12 cellular contexts compared by ENCODE assay signal in genomic region chr12:53063708-53064612, GRCh38. TPM values are rescaled to one million over a fixed set of nuclear protein-coding genes. Genes with fewer than 3 reads are reported as not detected.
A peak's percentile ranks its signal among the peaks of the same experiment; 100 is the strongest.
DNase-seq lines count a peak whose midpoint lies in the region; ATAC-seq, FAIRE-seq and TF ChIP-seq lines count a peak whose summit lies in the region.
"Had no signal": no experiment of that assay in that cellular context is flagged by ENCODE, and none has a peak within 500 bp of the region (broad histone marks: within the 10 kb centered on the region; RNA-seq: fewer than 3 reads in every experiment).

No MANE protein-coding gene starts in this region.

- no peak for TF ChIP-seq EP300 in HepG2 (IDR thresholded peaks at IDR 0.05; ENCODE audit: low read depth in 2 of 2, low read length in 2 of 2)
- TF ChIP-seq EP300 in HepG2 (CRISPR knock-in tag; IDR thresholded peaks at IDR 0.05; ENCODE audit: borderline replicate concordance): no peak
- no peak for TF ChIP-seq EP300 in esophagus muscularis mucosa (IDR thresholded peaks at IDR 0.05)

- TF ChIP-seq CTCF in HepG2 (CRISPR knock-in tag; IDR thresholded peaks at IDR 0.05) (no peak), right lobe of liver (IDR thresholded peaks at IDR 0.05) (no peak), esophagus muscularis mucosa (IDR thresholded peaks at IDR 0.05) (peak in 1 of 3 experiments; percentile 8), neural crest cell (conservative IDR thresholded peaks at IDR 0.05) (no peak)

- H3K4me3 Mint-ChIP-seq in neural crest cell: peak overlapping the region; percentile 19
- no peak overlapping the region for H3K4me3 Mint-ChIP-seq in activated naive CD4-positive, alpha-beta T cell treated with anti-CD3 and anti-CD28 coated beads, Interleukin-2, amount 10 ng/mL, durations not matched to agents 7 days and 5 days

- no peak overlapping the region for H3K27ac Mint-ChIP-seq in neural crest cell (ENCODE audit: unreplicated experiment)
- no peak overlapping the region for H3K27ac Mint-ChIP-seq in activated naive CD4-positive, alpha-beta T cell treated with anti-CD3 and anti-CD28 coated beads, Interleukin-2, amount 10 ng/mL, durations not matched to agents 7 days and 5 days

- H3K36me3 ChIP-seq in HepG2 (replicated peaks in 1 of 2; ENCODE audit: control insufficient read depth in 1 of 2, insufficient read depth in 2 of 2, low read length in 2 of 2) (peaks cover 0 to 18% of the 10 kb centered on the region in 2 experiments; a peak in 2 of 5 replicates), right lobe of liver (peaks cover 0 to 48% (median 25%) of the 10 kb centered on the region in 4 donors), esophagus muscularis mucosa (peaks cover 17 to 97% (median 92%) of the 10 kb centered on the region in 4 donors)

- no TSS peak for BruUV-seq in HepG2 (replicated peaks; lab: Mats Ljungman, UMichigan)

- no peak overlapping the region for H3K9ac ChIP-seq in HepG2 (ENCODE audit: insufficient read depth, low read depth, low read length)

- no peak for DNase-seq in HepG2 (ENCODE audit: low spot score)
- DNase-seq in right lobe of liver: no peak
- DNase-seq in esophagus muscularis mucosa (ENCODE audit: extremely low spot score): no peak
- DNase-seq in neural crest cell (ENCODE audit: low read depth, low spot score): no peak
- DNase-seq in activated naive CD4-positive, alpha-beta T cell treated with anti-CD3 and anti-CD28 coated beads, Interleukin-2, amount 10 ng/mL, durations not matched to agents 7 days and 5 days: no peak
- no peak for DNase-seq in effector CD4-positive, alpha-beta T cell
- no peak for DNase-seq in activated CD4-positive, alpha-beta T cell treated with anti-CD3 and anti-CD28 coated beads, Interleukin-2, amount 50 U/mL, for 1 hour
- DNase-seq: NCI-H2227 treated with DMSO at 0.1 percent for 48 hours; stimulated activated CD4-positive, alpha-beta T cell treated with anti-CD3 and anti-CD28 coated beads, Interleukin-2, amount 100 ng/mL, for 24 hours had no signal

- POLR2A ChIA-PET in HepG2 (lab: Yijun Ruan, JAX): interaction anchor here (1.0 to 3.2 kb wide), 3 partner anchors 11 to 15 kb away, joined by 3 to 43 read pairs (median 5); partner anchors contain the start of gene SPRYD3

- H3K27ac ChIP-seq in HepG2 (ENCODE audit: extremely low read length, insufficient read depth, low read length) (no peak overlapping the region), right lobe of liver (peak overlapping the region in 1 of 3 donors; percentile 24), esophagus muscularis mucosa (replicated peaks in 1 of 4) (peak overlapping the region; percentile 82 to 95 (median 88))

- H3K79me2 ChIP-seq in HepG2 (ENCODE audit: insufficient read depth, low read length): no peaks in the 10 kb centered on the region

- 92% methylated on average over 11 of the region's 13 CpGs for WGBS in HepG2 (ENCODE audit: low lambda C conversion rate)
- WGBS in right lobe of liver (ENCODE audit: insufficient coverage, low coverage, low lambda C conversion rate, missing lambda C conversion rate): 68% methylated on average over 11 of the region's 13 CpGs
- WGBS in esophagus muscularis mucosa: 49% methylated on average over 12 of the region's 13 CpGs

- H3K9me3 Mint-ChIP-seq in neural crest cell: no peaks in the 10 kb centered on the region
- no peaks in the 10 kb centered on the region for H3K9me3 Mint-ChIP-seq in activated naive CD4-positive, alpha-beta T cell treated with anti-CD3 and anti-CD28 coated beads, Interleukin-2, amount 10 ng/mL, durations not matched to agents 7 days and 5 days

- CTCF ChIA-PET in HepG2 (lab: Yijun Ruan, JAX; ENCODE audit: low intra/inter-chr PET ratio, low total read pairs): no interaction called here
- CTCF ChIA-PET in activated naive CD4-positive, alpha-beta T cell treated with anti-CD3 and anti-CD28 coated beads, Interleukin-2, amount 10 ng/mL, durations not matched to agents 7 days and 5 days (lab: Charles Lee): interaction anchor here (1.2 to 12.1 kb wide), 7 partner anchors 9 to 187 kb away, joined by 3 to 250 read pairs (median 28); partner anchors contain the start of genes IGFBP6, SOAT2 and SPRYD3

- TF ChIP-seq POLR2A in HepG2 (IDR thresholded peaks at IDR 0.05; ENCODE audit: insufficient read depth in 1 of 2, low read depth in 2 of 2, low read length in 2 of 2) (no peak), right lobe of liver (IDR thresholded peaks at IDR 0.05) (no peak), esophagus muscularis mucosa (IDR thresholded peaks at IDR 0.05; ENCODE audit: low read depth) (no peak)

- TF ChIP-seq RAD21 in HepG2 (CRISPR knock-in tag; IDR thresholded peaks at IDR 0.05): no peak

- H3K27me3 ChIP-seq in HepG2 (ENCODE audit: control insufficient read depth in 1 of 2, insufficient read depth in 2 of 2, low read length in 2 of 2) (no peaks in the 10 kb centered on the region), right lobe of liver (no peaks in the 10 kb centered on the region), esophagus muscularis mucosa (no peaks in the 10 kb centered on the region)
- H3K27me3 ChIP-seq: body of pancreas had no signal

- no peak overlapping the region for H2AFZ ChIP-seq in HepG2 (ENCODE audit: low read length)

- peaks cover 2% of the 10 kb centered on the region for H3K36me3 Mint-ChIP-seq in neural crest cell (ENCODE audit: low read depth)
- H3K36me3 Mint-ChIP-seq in activated naive CD4-positive, alpha-beta T cell treated with anti-CD3 and anti-CD28 coated beads, Interleukin-2, amount 10 ng/mL, durations not matched to agents 7 days and 5 days: peaks cover 19% of the 10 kb centered on the region

- intact Hi-C loops in HepG2 (cut with micrococcal nuclease; ENCODE audit: unreplicated experiment) (no loop called here), right lobe of liver (cut with DNase I) (loop anchor here in 1 of 2 donors (5.0 to 10.0 kb wide), 3 partner anchors 33 to 131 kb away; partner anchors contain the start of gene IGFBP6), esophagus muscularis mucosa (cut with DNase I) (no loop called here)

- no peak for ATAC-seq in HepG2
- no peak for ATAC-seq in right lobe of liver
- no peak for ATAC-seq in HG02798 (IDR thresholded peaks at IDR 0.05; ENCODE audit: poor library complexity, unreplicated experiment)
- ATAC-seq: body of pancreas had no signal

- peaks cover 16% of the 10 kb centered on the region for H3K4me1 Mint-ChIP-seq in neural crest cell
- H3K4me1 Mint-ChIP-seq in activated naive CD4-positive, alpha-beta T cell treated with anti-CD3 and anti-CD28 coated beads, Interleukin-2, amount 10 ng/mL, durations not matched to agents 7 days and 5 days: peaks cover 5% of the 10 kb centered on the region

- H3K27me3 Mint-ChIP-seq in neural crest cell (ENCODE audit: low read depth): no peaks in the 10 kb centered on the region
- H3K27me3 Mint-ChIP-seq in activated naive CD4-positive, alpha-beta T cell treated with anti-CD3 and anti-CD28 coated beads, Interleukin-2, amount 10 ng/mL, durations not matched to agents 7 days and 5 days: peaks cover 13% of the 10 kb centered on the region

- no peaks in the 10 kb centered on the region for H3K9me3 ChIP-seq in HepG2 (ENCODE audit: low read length)
- H3K9me3 ChIP-seq in right lobe of liver: no peaks in the 10 kb centered on the region
- no peaks in the 10 kb centered on the region for H3K9me3 ChIP-seq in esophagus muscularis mucosa
- H3K9me3 ChIP-seq: body of pancreas had no signal

- no peaks in the 10 kb centered on the region for H4K20me1 ChIP-seq in HepG2 (ENCODE audit: insufficient read depth, low read length)

- H3K4me3 ChIP-seq in HepG2 (replicated peaks in 1 of 3; ENCODE audit: insufficient read depth in 1 of 3, low read depth in 2 of 3, low read length in 3 of 3) (no peak overlapping the region), right lobe of liver (no peak overlapping the region), esophagus muscularis mucosa (no peak overlapping the region)
- H3K4me3 ChIP-seq: body of pancreas had no signal

- peaks cover 35% of the 10 kb centered on the region for H3K4me1 ChIP-seq in HepG2 (ENCODE audit: insufficient read depth, low read length)
- peaks cover 0 to 23% (median 14%) of the 10 kb centered on the region in 4 donors for H3K4me1 ChIP-seq in right lobe of liver
- peaks cover 89 to 100% (median 99%) of the 10 kb centered on the region in 4 donors for H3K4me1 ChIP-seq in esophagus muscularis mucosa

- H3K4me2 ChIP-seq in HepG2 (ENCODE audit: low read depth, low read length): no peak overlapping the region

- FAIRE-seq in HepG2 (lab: Jason Lieb, UNC): no peak
- FAIRE-seq: islet of Langerhans had no signal

- in situ Hi-C loops in HepG2 (cut with HindIII; ENCODE audit: extremely low pct_ligation_motif_present, low pct_unique_long_range_greater_than_20kb): loop anchor here (5.0 kb wide), 2 partner anchors 38 to 128 kb away; partner anchors contain the start of gene SOAT2

RNA-seq across cellular contexts. Expression of gene TNS2, which starts 14.1 kb away (rescaled TPM):
- total RNA-seq in HepG2 (2016; rRNA removed; fragmentation: Illumina TruSeq; extraction: Trizol) (3.2 and 8.9 TPM in 2 replicates), right lobe of liver (100 to 1,000 TPM in 3 of 6 experiments, 10 to 100 TPM in 3; 50.5 to 139 (median 86.9) TPM), esophagus muscularis mucosa (100 to 1,000 TPM; 173 to 226 (median 202) TPM), neural crest cell (14.2 and 22.8 TPM in 2 replicates)
- 3.1 and 5.0 TPM in 2 replicates for total RNA-seq in HepG2 (2016; cell fraction: cytosol; rRNA removed; fragmentation: Illumina TruSeq; extraction: Trizol; ENCODE audit: low read depth)
- total RNA-seq in HepG2 (2016; cell fraction: insoluble cytoplasmic fraction; rRNA removed; fragmentation: Illumina TruSeq; extraction: Trizol): 2.8 and 9.5 TPM in 2 replicates
- 3.1 and 3.8 TPM in 2 replicates for total RNA-seq in HepG2 (2016; cell fraction: membrane; rRNA removed; fragmentation: Illumina TruSeq; extraction: Trizol)
- 13.3 and 14.8 TPM in 2 replicates for total RNA-seq in HepG2 (2016; cell fraction: nucleus; rRNA removed; fragmentation: Illumina TruSeq; extraction: Trizol)
- polyA plus RNA-seq in HepG2 (2011; rRNA removed): 18.0 and 20.4 TPM in 2 replicates
- polyA plus RNA-seq in HepG2 (2011; cell fraction: cytosol; rRNA removed): 3.9 and 6.8 TPM in 2 replicates
- polyA plus RNA-seq in HepG2 (2011; cell fraction: nucleus; rRNA removed): 181 and 258 TPM in 2 replicates
- polyA plus RNA-seq in HepG2 (2012): 13.0 and 15.3 TPM in 2 replicates
- polyA plus RNA-seq in HepG2 (2016; cell fraction: cytosol; fragmentation: Illumina TruSeq; extraction: Trizol; ENCODE audit: low read depth): 0.96 and 1.4 TPM in 2 replicates
- 5.7 and 8.2 TPM in 2 replicates for polyA plus RNA-seq in HepG2 (2016; cell fraction: insoluble cytoplasmic fraction; fragmentation: Illumina TruSeq; extraction: Trizol; ENCODE audit: low read depth)
- 2.0 and 4.2 TPM in 2 replicates for polyA plus RNA-seq in HepG2 (2016; cell fraction: membrane; fragmentation: Illumina TruSeq; extraction: Trizol; ENCODE audit: low read depth)
- polyA plus RNA-seq in HepG2 (2016; cell fraction: nucleus; fragmentation: Illumina TruSeq; extraction: Trizol; ENCODE audit: insufficient read depth, low read depth): 34.1 and 49.0 TPM in 2 replicates
- 34.0 and 38.3 TPM in 2 replicates for polyA minus RNA-seq in HepG2 (2011; rRNA and poly(A)+ RNA removed; ENCODE audit: low replicate concordance)
- 9.9 and 10.3 TPM in 2 replicates for polyA minus RNA-seq in HepG2 (2011; cell fraction: cytosol; rRNA and poly(A)+ RNA removed)
- polyA minus RNA-seq in HepG2 (2011; cell fraction: nucleus; rRNA and poly(A)+ RNA removed): 63.8 and 80.3 TPM in 2 replicates

RNA-seq across cellular contexts. Expression of gene SPRYD3, which starts 15.2 kb away (rescaled TPM):
- total RNA-seq in HepG2 (2016; rRNA removed; fragmentation: Illumina TruSeq; extraction: Trizol): 9.0 and 9.2 TPM in 2 replicates
- 0.79 and 1.3 TPM in 2 replicates for total RNA-seq in HepG2 (2016; cell fraction: cytosol; rRNA removed; fragmentation: Illumina TruSeq; extraction: Trizol; ENCODE audit: low read depth)
- 7.9 and 8.6 TPM in 2 replicates for total RNA-seq in HepG2 (2016; cell fraction: insoluble cytoplasmic fraction; rRNA removed; fragmentation: Illumina TruSeq; extraction: Trizol)
- total RNA-seq in HepG2 (2016; cell fraction: membrane; rRNA removed; fragmentation: Illumina TruSeq; extraction: Trizol): 2.8 and 3.1 TPM in 2 replicates
- total RNA-seq in HepG2 (2016; cell fraction: nucleus; rRNA removed; fragmentation: Illumina TruSeq; extraction: Trizol): 5.1 and 5.3 TPM in 2 replicates
- polyA plus RNA-seq in HepG2 (2011; rRNA removed): 9.2 and 10.7 TPM in 2 replicates
- polyA plus RNA-seq in HepG2 (2011; cell fraction: cytosol; rRNA removed): 11.7 and 12.2 TPM in 2 replicates
- polyA plus RNA-seq in HepG2 (2011; cell fraction: nucleus; rRNA removed): 12.1 and 12.6 TPM in 2 replicates
- 6.0 and 9.7 TPM in 2 replicates for polyA plus RNA-seq in HepG2 (2012)
- 0.86 and 1.1 TPM in 2 replicates for polyA plus RNA-seq in HepG2 (2016; cell fraction: cytosol; fragmentation: Illumina TruSeq; extraction: Trizol; ENCODE audit: low read depth)
- 11.6 and 12.5 TPM in 2 replicates for polyA plus RNA-seq in HepG2 (2016; cell fraction: insoluble cytoplasmic fraction; fragmentation: Illumina TruSeq; extraction: Trizol; ENCODE audit: low read depth)
- polyA plus RNA-seq in HepG2 (2016; cell fraction: membrane; fragmentation: Illumina TruSeq; extraction: Trizol; ENCODE audit: low read depth): 2.0 and 3.3 TPM in 2 replicates
- 7.6 and 8.3 TPM in 2 replicates for polyA plus RNA-seq in HepG2 (2016; cell fraction: nucleus; fragmentation: Illumina TruSeq; extraction: Trizol; ENCODE audit: insufficient read depth, low read depth)
- 27.5 and 69.5 TPM in 2 replicates for polyA minus RNA-seq in HepG2 (2011; rRNA and poly(A)+ RNA removed; ENCODE audit: low replicate concordance)
- polyA minus RNA-seq in HepG2 (2011; cell fraction: cytosol; rRNA and poly(A)+ RNA removed): 8.3 and 10.6 TPM in 2 replicates
- 9.5 and 12.8 TPM in 2 replicates for polyA minus RNA-seq in HepG2 (2011; cell fraction: nucleus; rRNA and poly(A)+ RNA removed)
- total RNA-seq in right lobe of liver: 10 to 100 TPM; 12.3 to 18.2 (median 14.4) TPM
- total RNA-seq in esophagus muscularis mucosa: 100 to 1,000 TPM in 2 of 4 donors, 10 to 100 TPM in 2; 79.7 to 125 (median 99.1) TPM
- total RNA-seq in neural crest cell: 8.8 and 11.2 TPM in 2 replicates

RNA-seq across cellular contexts. Expression of gene IGFBP6, which starts 33.5 kb away (rescaled TPM):
- total RNA-seq in HepG2 (2016; rRNA removed; fragmentation: Illumina TruSeq; extraction: Trizol) (2.1 and 3.9 TPM in 2 replicates), right lobe of liver (10 to 100 TPM in 2 of 6 experiments, 1 to 10 TPM in 4; 1.7 to 25.4 (median 4.9) TPM), esophagus muscularis mucosa (1,000 to 10,000 TPM in 1 of 4 donors, 100 to 1,000 TPM in 3; 626 to 1,141 (median 795) TPM), neural crest cell (0.72 and 0.73 TPM in 2 replicates)
- 5.3 and 5.9 TPM in 2 replicates for total RNA-seq in HepG2 (2016; cell fraction: cytosol; rRNA removed; fragmentation: Illumina TruSeq; extraction: Trizol; ENCODE audit: low read depth)
- 2.5 and 4.7 TPM in 2 replicates for total RNA-seq in HepG2 (2016; cell fraction: insoluble cytoplasmic fraction; rRNA removed; fragmentation: Illumina TruSeq; extraction: Trizol)
- 3.3 and 3.5 TPM in 2 replicates for total RNA-seq in HepG2 (2016; cell fraction: membrane; rRNA removed; fragmentation: Illumina TruSeq; extraction: Trizol)
- total RNA-seq in HepG2 (2016; cell fraction: nucleus; rRNA removed; fragmentation: Illumina TruSeq; extraction: Trizol): 1.9 and 3.2 TPM in 2 replicates
- 22.6 and 25.2 TPM in 2 replicates for polyA plus RNA-seq in HepG2 (2011; rRNA removed)
- polyA plus RNA-seq in HepG2 (2011; cell fraction: cytosol; rRNA removed): 19.0 and 41.0 TPM in 2 replicates
- polyA plus RNA-seq in HepG2 (2011; cell fraction: nucleus; rRNA removed): 8.4 and 9.6 TPM in 2 replicates
- 3.4 and 4.6 TPM in 2 replicates for polyA plus RNA-seq in HepG2 (2012)
- 4.2 and 5.7 TPM in 2 replicates for polyA plus RNA-seq in HepG2 (2016; cell fraction: cytosol; fragmentation: Illumina TruSeq; extraction: Trizol; ENCODE audit: low read depth)
- polyA plus RNA-seq in HepG2 (2016; cell fraction: insoluble cytoplasmic fraction; fragmentation: Illumina TruSeq; extraction: Trizol; ENCODE audit: low read depth): 2.0 and 2.4 TPM in 2 replicates
- polyA plus RNA-seq in HepG2 (2016; cell fraction: membrane; fragmentation: Illumina TruSeq; extraction: Trizol; ENCODE audit: low read depth): 3.2 and 3.8 TPM in 2 replicates
- 5.4 and 7.5 TPM in 2 replicates for polyA plus RNA-seq in HepG2 (2016; cell fraction: nucleus; fragmentation: Illumina TruSeq; extraction: Trizol; ENCODE audit: insufficient read depth, low read depth)
- 9.0 and 27.1 TPM in 2 replicates for polyA minus RNA-seq in HepG2 (2011; rRNA and poly(A)+ RNA removed; ENCODE audit: low replicate concordance)
- polyA minus RNA-seq in HepG2 (2011; cell fraction: cytosol; rRNA and poly(A)+ RNA removed): 8.7 and 9.5 TPM in 2 replicates
- 0.77 and 1.6 TPM in 2 replicates for polyA minus RNA-seq in HepG2 (2011; cell fraction: nucleus; rRNA and poly(A)+ RNA removed)

RNA-seq across cellular contexts. Expression of gene SOAT2, which starts 39.3 kb away (rescaled TPM):
- total RNA-seq in HepG2 (2016; rRNA removed; fragmentation: Illumina TruSeq; extraction: Trizol) (6.1 and 14.9 TPM in 2 replicates), right lobe of liver (1 to 10 TPM in 3 of 6 experiments, under 1 TPM in 3; 0.62 to 3.4 (median 0.99) TPM), esophagus muscularis mucosa (not detected), neural crest cell (not detected in 2 replicates)
- total RNA-seq in HepG2 (2016; cell fraction: cytosol; rRNA removed; fragmentation: Illumina TruSeq; extraction: Trizol; ENCODE audit: low read depth): 1.3 and 1.6 TPM in 2 replicates
- total RNA-seq in HepG2 (2016; cell fraction: insoluble cytoplasmic fraction; rRNA removed; fragmentation: Illumina TruSeq; extraction: Trizol): 5.1 and 14.3 TPM in 2 replicates
- 3.9 and 5.2 TPM in 2 replicates for total RNA-seq in HepG2 (2016; cell fraction: membrane; rRNA removed; fragmentation: Illumina TruSeq; extraction: Trizol)
- total RNA-seq in HepG2 (2016; cell fraction: nucleus; rRNA removed; fragmentation: Illumina TruSeq; extraction: Trizol): 20.7 and 23.6 TPM in 2 replicates
- 108 and 131 TPM in 2 replicates for polyA plus RNA-seq in HepG2 (2011; rRNA removed)
- polyA plus RNA-seq in HepG2 (2011; cell fraction: cytosol; rRNA removed): 102 and 125 TPM in 2 replicates
- 476 and 502 TPM in 2 replicates for polyA plus RNA-seq in HepG2 (2011; cell fraction: nucleus; rRNA removed)
- polyA plus RNA-seq in HepG2 (2012): 40.7 and 74.1 TPM in 2 replicates
- polyA plus RNA-seq in HepG2 (2016; cell fraction: cytosol; fragmentation: Illumina TruSeq; extraction: Trizol; ENCODE audit: low read depth): 2.1 and 3.1 TPM in 2 replicates
- polyA plus RNA-seq in HepG2 (2016; cell fraction: insoluble cytoplasmic fraction; fragmentation: Illumina TruSeq; extraction: Trizol; ENCODE audit: low read depth): 8.4 and 8.5 TPM in 2 replicates
- polyA plus RNA-seq in HepG2 (2016; cell fraction: membrane; fragmentation: Illumina TruSeq; extraction: Trizol; ENCODE audit: low read depth): 3.3 and 4.5 TPM in 2 replicates
- polyA plus RNA-seq in HepG2 (2016; cell fraction: nucleus; fragmentation: Illumina TruSeq; extraction: Trizol; ENCODE audit: insufficient read depth, low read depth): 40.5 and 42.0 TPM in 2 replicates
- 0.16 and 255 TPM in 2 replicates for polyA minus RNA-seq in HepG2 (2011; rRNA and poly(A)+ RNA removed; ENCODE audit: low replicate concordance)
- polyA minus RNA-seq in HepG2 (2011; cell fraction: cytosol; rRNA and poly(A)+ RNA removed): 39.8 and 42.8 TPM in 2 replicates
- 79.3 and 125 TPM in 2 replicates for polyA minus RNA-seq in HepG2 (2011; cell fraction: nucleus; rRNA and poly(A)+ RNA removed)
- total RNA-seq: body of pancreas had no signal

RNA-seq across cellular contexts. Expression of gene EIF4B, which starts 57.7 kb away (rescaled TPM):
- total RNA-seq in HepG2 (2016; rRNA removed; fragmentation: Illumina TruSeq; extraction: Trizol): 548 and 779 TPM in 2 replicates
- 127 and 150 TPM in 2 replicates for total RNA-seq in HepG2 (2016; cell fraction: cytosol; rRNA removed; fragmentation: Illumina TruSeq; extraction: Trizol; ENCODE audit: low read depth)
- 568 and 746 TPM in 2 replicates for total RNA-seq in HepG2 (2016; cell fraction: insoluble cytoplasmic fraction; rRNA removed; fragmentation: Illumina TruSeq; extraction: Trizol)
- total RNA-seq in HepG2 (2016; cell fraction: membrane; rRNA removed; fragmentation: Illumina TruSeq; extraction: Trizol): 454 and 551 TPM in 2 replicates
- total RNA-seq in HepG2 (2016; cell fraction: nucleus; rRNA removed; fragmentation: Illumina TruSeq; extraction: Trizol): 263 and 291 TPM in 2 replicates
- 327 and 416 TPM in 2 replicates for polyA plus RNA-seq in HepG2 (2011; rRNA removed)
- 501 and 516 TPM in 2 replicates for polyA plus RNA-seq in HepG2 (2011; cell fraction: cytosol; rRNA removed)
- 203 and 222 TPM in 2 replicates for polyA plus RNA-seq in HepG2 (2011; cell fraction: nucleus; rRNA removed)
- polyA plus RNA-seq in HepG2 (2012): 450 and 479 TPM in 2 replicates
- 74.7 and 91.4 TPM in 2 replicates for polyA plus RNA-seq in HepG2 (2016; cell fraction: cytosol; fragmentation: Illumina TruSeq; extraction: Trizol; ENCODE audit: low read depth)
- polyA plus RNA-seq in HepG2 (2016; cell fraction: insoluble cytoplasmic fraction; fragmentation: Illumina TruSeq; extraction: Trizol; ENCODE audit: low read depth): 445 and 458 TPM in 2 replicates
- 254 and 316 TPM in 2 replicates for polyA plus RNA-seq in HepG2 (2016; cell fraction: membrane; fragmentation: Illumina TruSeq; extraction: Trizol; ENCODE audit: low read depth)
- 258 and 266 TPM in 2 replicates for polyA plus RNA-seq in HepG2 (2016; cell fraction: nucleus; fragmentation: Illumina TruSeq; extraction: Trizol; ENCODE audit: insufficient read depth, low read depth)
- 738 and 1,247 TPM in 2 replicates for polyA minus RNA-seq in HepG2 (2011; rRNA and poly(A)+ RNA removed; ENCODE audit: low replicate concordance)
- polyA minus RNA-seq in HepG2 (2011; cell fraction: cytosol; rRNA and poly(A)+ RNA removed): 496 and 595 TPM in 2 replicates
- 250 and 365 TPM in 2 replicates for polyA minus RNA-seq in HepG2 (2011; cell fraction: nucleus; rRNA and poly(A)+ RNA removed)
- total RNA-seq in right lobe of liver: 100 to 1,000 TPM; 143 to 270 (median 180) TPM
- 100 to 1,000 TPM; 400 to 648 (median 576) TPM for total RNA-seq in esophagus muscularis mucosa
- total RNA-seq in neural crest cell: 514 and 527 TPM in 2 replicates

Comparison
In these comparisons a context has a peak if more than half of its experiments do, and no peak if none do; other contexts are left out.
1. RNA of gene IGFBP6, which starts 33.5 kb away (total RNA-seq): 626 to 1,141 TPM in esophagus muscularis mucosa; 1.7 to 25.4 TPM in right lobe of liver, 1.9 to 5.9 TPM in HepG2 and 0.72 to 0.73 TPM in neural crest cell; every median in the first group is over 10 times any median in the second.